Comparison of ENCODE assay signal across 29 cellular contexts in genomic region chr12:65966852-65967593, GRCh38.
"Had no signal": no experiment of that assay in that cellular context is flagged by ENCODE, and none has a peak within 500 bp of the region (broad histone marks: within the 10 kb centered on the region; RNA-seq: fewer than 3 reads in every experiment).

No MANE protein-coding gene starts in this region.

- H3K27me3 ChIP-seq: ascending aorta, brain microvascular endothelial cell had no signal

- H3K4me3 ChIP-seq: adrenal gland, ascending aorta, esophagus squamous epithelium, gastroesophageal sphincter, heart right ventricle had no signal

- H3K4me1 ChIP-seq: adrenal gland, ascending aorta, esophagus squamous epithelium, gastroesophageal sphincter, heart right ventricle had no signal

- ATAC-seq: activated CD4-positive, CD25-positive, alpha-beta regulatory T cell treated with anti-CD3 and anti-CD28 coated beads, Interleukin-2, amount 50 U/mL, for 24 hours; activated CD8-positive, alpha-beta T cell treated with anti-CD3 and anti-CD28 coated beads for 36 hours; activated naive CD8-positive, alpha-beta T cell treated with anti-CD3 and anti-CD28 coated beads, Interleukin-2, amount 50 U/mL, for 24 hours; activated T-cell treated with anti-CD3 and anti-CD28 coated beads, Interleukin-2, amount 50 U/mL, for 4 hours; activated T-helper 17 cell treated with anti-CD3 and anti-CD28 coated beads, Interleukin-2, amount 50 U/mL, for 72 hours; effector memory CD8-positive, alpha-beta T cell; gastroesophageal sphincter; heart right ventricle; T-helper 17 cell had no signal

- H3K27ac ChIP-seq: adrenal gland, ascending aorta, brain microvascular endothelial cell, epithelial cell of prostate, esophagus squamous epithelium, gastroesophageal sphincter, heart right ventricle, WERI-Rb-1 had no signal

- DNase-seq: activated B cell treated with CpG ODN at 0.5 μM for 24 hours; activated CD4-positive, alpha-beta T cell treated with anti-CD3 and anti-CD28 coated beads for 48 hours; activated CD4-positive, alpha-beta T cell treated with anti-CD3 and anti-CD28 coated beads, Interleukin-2, amount 50 U/mL, for 1 hour; activated CD4-positive, alpha-beta T cell treated with anti-CD3 and anti-CD28 coated beads, Interleukin-2, amount 50 U/mL, for 48 hours; activated CD8-positive, alpha-beta memory T cell treated with anti-CD3 and anti-CD28 coated beads for 24 hours; activated CD8-positive, alpha-beta T cell treated with anti-CD3 and anti-CD28 coated beads for 36 hours; activated effector memory CD4-positive, alpha-beta T cell treated with Interleukin-2 at 50 U/mL for 16 hours; activated naive CD4-positive, alpha-beta T cell treated with anti-CD3 and anti-CD28 coated beads for 36 hours; activated naive CD8-positive, alpha-beta T cell treated with anti-CD3 and anti-CD28 coated beads for 36 hours; activated naive CD8-positive, alpha-beta T cell treated with anti-CD3 and anti-CD28 coated beads, Interleukin-2, amount 50 U/mL, for 24 hours; activated T-cell treated with anti-CD3 and anti-CD28 coated beads, Interleukin-2, amount 50 U/mL, for 4 hours; adrenal gland; brain microvascular endothelial cell; cortex of kidney; dermis blood vessel endothelial cell; effector CD4-positive, alpha-beta T cell; effector memory CD8-positive, alpha-beta T cell; esophagus squamous epithelium; foreskin melanocyte; heart right ventricle; T-helper 1 cell; T-helper 17 cell; T1000; WERI-Rb-1 had no signal

- H3K9me3 ChIP-seq: adrenal gland, ascending aorta, esophagus squamous epithelium, gastroesophageal sphincter, heart right ventricle had no signal

- H3K36me3 ChIP-seq: adrenal gland, ascending aorta, esophagus squamous epithelium, gastroesophageal sphincter, heart right ventricle had no signal
